Comparison of ENCODE assay signal across 21 cellular contexts in genomic region chr1:55289042-55289441, GRCh38.
"Had no signal": no experiment of that assay in that cellular context is flagged by ENCODE, and none has a peak within 500 bp of the region (broad histone marks: within the 10 kb centered on the region; RNA-seq: fewer than 3 reads in every experiment).

No MANE protein-coding gene starts in this region.

- H3K27ac ChIP-seq: cardiac muscle cell, right lobe of liver had no signal

- H3K4me3 Mint-ChIP-seq: activated naive CD8-positive, alpha-beta T cell treated with anti-CD3 and anti-CD28 coated beads, Interleukin-2, amount 50 U/mL, for 24 hours; activated T-cell treated with anti-CD3 and anti-CD28 coated beads, Interleukin-2, amount 50 U/mL, for 72 hours; endodermal cell; nephron progenitor cell had no signal

- H3K36me3 ChIP-seq: cardiac muscle cell, right lobe of liver, tibial artery had no signal

- H3K4me1 Mint-ChIP-seq: nephron progenitor cell had no signal

- H3K27ac Mint-ChIP-seq: activated naive CD8-positive, alpha-beta T cell treated with anti-CD3 and anti-CD28 coated beads, Interleukin-2, amount 50 U/mL, for 24 hours; endodermal cell; nephron progenitor cell had no signal

- H3K4me1 ChIP-seq: right lobe of liver had no signal

- H3K27me3 ChIP-seq: cardiac muscle cell, right lobe of liver, tibial artery had no signal

- DNase-seq: activated CD4-positive, alpha-beta T cell treated with anti-CD3 and anti-CD28 coated beads for 4 hours; activated CD4-positive, alpha-beta T cell treated with anti-CD3 and anti-CD28 coated beads, Interleukin-2, amount 50 U/mL, for 48 hours; activated effector memory CD4-positive, alpha-beta T cell treated with anti-CD3 and anti-CD28 coated beads, Interleukin-2, amount 50 U/mL, for 16 hours; activated naive CD4-positive, alpha-beta T cell treated with anti-CD3 and anti-CD28 coated beads, Interleukin-2, amount 50 U/mL, for 16 hours; activated naive CD8-positive, alpha-beta T cell treated with anti-CD3 and anti-CD28 coated beads, Interleukin-2, amount 50 U/mL, for 24 hours; activated T-cell treated with anti-CD3 and anti-CD28 coated beads, Interleukin-2, amount 50 U/mL, for 72 hours; cortex of kidney; endodermal cell; foreskin fibroblast; left colon; mesenchymal stem cell; nephron progenitor cell; nucleus accumbens; right lobe of liver; small intestine; stimulated activated CD8-positive, alpha-beta memory T cell treated with anti-CD3 and anti-CD28 coated beads, Interleukin-4, amount 100 ng/mL, for 48 hours; stimulated activated naive CD4-positive, alpha-beta T cell treated with Interleukin-2 at 50 U/mL for 16 hours; substantia nigra; T-helper 1 cell had no signal

- H3K9me3 Mint-ChIP-seq: activated naive CD8-positive, alpha-beta T cell treated with anti-CD3 and anti-CD28 coated beads, Interleukin-2, amount 50 U/mL, for 24 hours; activated T-cell treated with anti-CD3 and anti-CD28 coated beads, Interleukin-2, amount 50 U/mL, for 72 hours; endodermal cell had no signal

- ATAC-seq: activated naive CD8-positive, alpha-beta T cell treated with anti-CD3 and anti-CD28 coated beads, Interleukin-2, amount 50 U/mL, for 24 hours; left colon; right lobe of liver had no signal

- H3K9me3 ChIP-seq: right lobe of liver, tibial artery had no signal

- H3K4me3 ChIP-seq: cardiac muscle cell, right lobe of liver had no signal
